Comparison of ENCODE assay signal across 10 cellular contexts in the genomic region with DNA sequence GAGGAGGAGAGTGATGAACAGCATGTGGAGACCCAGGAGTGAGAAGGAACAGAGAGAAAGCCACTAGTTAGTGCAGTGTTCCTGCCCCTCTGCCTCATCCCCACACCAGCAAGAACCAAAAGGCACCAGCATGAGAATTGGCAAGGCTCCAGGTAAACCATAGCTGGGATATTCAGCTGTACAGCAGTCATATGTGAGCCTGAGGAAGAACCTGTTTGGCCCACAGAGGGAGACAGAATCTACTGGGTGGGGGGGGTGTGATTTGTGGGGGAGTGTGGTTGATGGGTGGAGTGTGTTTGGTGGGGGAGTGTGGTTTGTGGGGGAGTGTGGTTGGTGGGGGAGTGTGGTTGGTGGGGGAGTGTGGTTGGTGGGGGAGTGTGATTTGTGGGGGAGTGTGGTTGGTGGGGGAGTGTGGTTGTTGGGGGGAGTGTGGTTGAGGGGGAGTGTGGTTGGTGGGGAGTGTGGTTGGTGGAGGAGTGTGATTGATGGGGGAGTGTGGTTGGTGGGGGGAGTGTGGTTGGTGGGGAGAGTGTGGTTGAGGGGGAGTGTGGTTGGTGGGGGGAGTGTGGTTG. TPM values are rescaled to one million over a fixed set of nuclear protein-coding genes. Genes with fewer than 3 reads are reported as not detected.
DNase-seq lines count a peak whose midpoint lies in the region; ATAC-seq and TF ChIP-seq lines count a peak whose summit lies in the region.
"Had no signal": no experiment of that assay in that cellular context is flagged by ENCODE, and none has a peak within 500 bp of the region (broad histone marks: within the 10 kb centered on the region; RNA-seq: fewer than 3 reads in every experiment).

No MANE protein-coding gene starts in this region.

- H3K4me1 Mint-ChIP-seq in natural killer cell: peaks cover 41 to 54% of the 10 kb centered on the region in 2 donors

- peak in 2 of 3 donors; percentile 61 to 75 for ATAC-seq in natural killer cell
- no peak for ATAC-seq in HG02885 (IDR thresholded peaks at IDR 0.05; ENCODE audit: poor library complexity, unreplicated experiment)
- ATAC-seq in HG03175 (IDR thresholded peaks at IDR 0.05; ENCODE audit: unreplicated experiment): no peak
- no peak for ATAC-seq in GM18498 (IDR thresholded peaks at IDR 0.05; ENCODE audit: unreplicated experiment)

- peak overlapping the region; percentile 56 for H3K4me3 Mint-ChIP-seq in natural killer cell

- peaks cover 5% of the 10 kb centered on the region in 2 donors for H3K9me3 Mint-ChIP-seq in natural killer cell

- H3K27ac Mint-ChIP-seq in natural killer cell: peak overlapping the region; percentile 82 to 83

- no peaks in the 10 kb centered on the region for H3K36me3 Mint-ChIP-seq in natural killer cell

- DNase-seq in DMS153 treated with DMSO at 0.1 percent for 48 hours (lab: John Stamatoyannopoulos, UW; ENCODE audit: unreplicated experiment) (peak; percentile 15), DMS153 (lab: John Stamatoyannopoulos, UW) (no peak), NCI-H226 (peak; percentile 46), cardiac fibroblast (ENCODE audit: low read depth in 2 of 2) (peak; percentile 43 to 56), natural killer cell (peak; percentile 21)
- DNase-seq: NCI-H1436; stimulated activated CD4-positive, alpha-beta T cell treated with anti-CD3 and anti-CD28 coated beads, Interleukin-4, amount 100 ng/mL, for 4 hours had no signal

- TF ChIP-seq CTCF in cardiac fibroblast (IDR thresholded peaks at IDR 0.05; ENCODE audit: low read depth, low read length) (no peak), natural killer cell (IDR thresholded peaks at IDR 0.05) (no peak)

- H3K4me3 ChIP-seq in cardiac fibroblast (replicated peaks in 1 of 2; ENCODE audit: low read depth in 2 of 2, low read length in 2 of 2): no peak overlapping the region

- intact Hi-C loops in natural killer cell (cut with micrococcal nuclease): loop anchor here (5.0 kb wide), 1 partner anchor 330 kb away; no protein-coding TSS in a partner anchor

- peaks cover 0 to 2% of the 10 kb centered on the region in 2 donors for H3K27me3 Mint-ChIP-seq in natural killer cell (ENCODE audit: low read depth in 2 of 2)

RNA-seq across cellular contexts. Expression of gene MINK1, which starts 19.4 kb away (rescaled TPM):
- 100 to 1,000 TPM; 103 to 122 (median 110) TPM for total RNA-seq in natural killer cell

RNA-seq across cellular contexts. Expression of gene PLD2, which starts 45.6 kb away (rescaled TPM):
- total RNA-seq in natural killer cell: 10 to 100 TPM; 20.8 to 22.7 (median 21.3) TPM

RNA-seq across cellular contexts. Expression of gene C17orf107, which starts 46.7 kb away (rescaled TPM):
- total RNA-seq in natural killer cell: 10 to 100 TPM; 24.4 to 30.2 (median 27.5) TPM

RNA-seq across cellular contexts. Expression of gene CHRNE, which starts 50.3 kb away (rescaled TPM):
- 10 to 100 TPM; 11.8 to 17.9 (median 11.8) TPM for total RNA-seq in natural killer cell

Comparison
In these comparisons a context has a peak if more than half of its experiments do, and no peak if none do; other contexts are left out.
1. ATAC-seq: peak in natural killer cell (2 of 3); none in HG02885 (single experiment), HG03175 (single experiment) and GM18498 (single experiment).